Comparison of ENCODE assay signal across 8 cellular contexts in the genomic region with DNA sequence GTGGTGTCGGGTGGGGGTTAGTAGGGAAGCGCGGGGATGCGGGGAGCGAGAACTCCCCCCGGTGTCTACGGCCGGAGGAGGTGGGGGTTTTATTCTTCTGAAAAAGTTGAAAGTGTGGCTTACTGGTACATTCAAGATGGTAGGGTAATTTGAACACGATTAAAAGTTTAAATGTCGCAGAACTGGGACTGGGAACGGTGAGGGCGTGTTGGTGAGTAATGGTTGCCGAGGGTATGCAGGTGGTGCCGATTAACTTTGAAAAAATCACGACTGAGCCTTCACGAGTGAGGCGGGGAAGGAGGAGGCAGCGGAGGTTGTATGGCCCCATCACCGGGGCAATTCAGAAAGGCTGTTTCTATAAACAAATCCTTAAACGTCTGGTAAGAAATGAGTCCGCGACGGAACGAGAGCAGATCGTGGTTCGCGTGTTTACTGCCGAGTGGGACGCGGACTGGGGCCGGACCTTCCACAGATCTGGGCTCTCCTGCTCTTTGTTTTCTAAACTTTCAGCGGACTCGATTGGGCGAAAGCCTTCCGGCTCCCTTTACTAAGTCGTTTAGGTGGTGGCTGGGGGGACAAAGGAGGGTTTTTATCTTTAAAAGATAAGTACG. TPM values are rescaled to one million over a fixed set of nuclear protein-coding genes. Genes with fewer than 3 reads are reported as not detected.
DNase-seq lines count a peak whose midpoint lies in the region; ATAC-seq, FAIRE-seq and TF ChIP-seq lines count a peak whose summit lies in the region.

No MANE protein-coding gene starts in this region.

- no peaks in the 10 kb centered on the region for H3K9me3 Mint-ChIP-seq in activated CD8-positive, alpha-beta memory T cell treated with anti-CD3 and anti-CD28 coated beads, Interleukin-2, amount 10 ng/mL, durations not matched to agents 7 days and 5 days (ENCODE audit: low read depth)

- intact Hi-C loops in pancreas (cut with DNase I) = loop anchor here in 1 of 3 donors (10.0 kb wide), 1 partner anchor 126 kb away; no protein-coding TSS in a partner anchor

- peak overlapping the region; percentile 77 for H3K9ac ChIP-seq in fibroblast of lung (ENCODE audit: insufficient read depth, low read length)

- 4 to 9% methylated on average over 37 of the region's 37 CpGs for WGBS in pancreas, 2 donors

- H3K27ac ChIP-seq in HEK293 (ENCODE audit: extremely low read depth, low read depth, low read length) (peak overlapping the region; percentile 96), fibroblast of lung (ENCODE audit: insufficient read depth, low read length) (peak overlapping the region; percentile 84), pancreas (peak overlapping the region; percentile 54 to 95 (median 92))

- H3K4me3 Mint-ChIP-seq in activated CD8-positive, alpha-beta memory T cell treated with anti-CD3 and anti-CD28 coated beads, Interleukin-2, amount 10 ng/mL, durations not matched to agents 7 days and 5 days = peak overlapping the region; percentile 72

- TF ChIP-seq CTCF in HEK293 (tag by site-specific recombination; IDR thresholded peaks at IDR 0.05) (no peak), fibroblast of lung (conservative IDR thresholded peaks at IDR 0.05 in 1 of 2, IDR thresholded peaks at IDR 0.05 in 1 of 2; ENCODE audit: low read depth in 1 of 2, low read length in 2 of 2) (no peak), pancreas (IDR thresholded peaks at IDR 0.05) (no peak)

- H3K36me3 Mint-ChIP-seq in activated CD8-positive, alpha-beta memory T cell treated with anti-CD3 and anti-CD28 coated beads, Interleukin-2, amount 10 ng/mL, durations not matched to agents 7 days and 5 days = peaks cover 2% of the 10 kb centered on the region

- H3K4me1 ChIP-seq in HEK293 (ENCODE audit: control insufficient read depth, insufficient read depth, low read length) = peaks cover 34% of the 10 kb centered on the region
- H3K4me1 ChIP-seq in fibroblast of lung (ENCODE audit: control insufficient read depth, extremely low read depth, insufficient read depth, low read length) = peaks cover 9% of the 10 kb centered on the region
- peaks cover 7 to 16% (median 7%) of the 10 kb centered on the region in 3 donors for H3K4me1 ChIP-seq in pancreas

- no peaks in the 10 kb centered on the region for H3K9me3 ChIP-seq in HEK293 (ENCODE audit: control insufficient read depth, insufficient read depth, low read depth, low read length)
- H3K9me3 ChIP-seq in fibroblast of lung (ENCODE audit: control insufficient read depth, insufficient read depth, low read depth, low read length) = no peaks in the 10 kb centered on the region
- H3K9me3 ChIP-seq in pancreas = no peaks in the 10 kb centered on the region

- H3K27me3 Mint-ChIP-seq in activated CD8-positive, alpha-beta memory T cell treated with anti-CD3 and anti-CD28 coated beads, Interleukin-2, amount 10 ng/mL, durations not matched to agents 7 days and 5 days = peaks cover 51% of the 10 kb centered on the region

- H3K4me1 Mint-ChIP-seq in activated CD8-positive, alpha-beta memory T cell treated with anti-CD3 and anti-CD28 coated beads, Interleukin-2, amount 10 ng/mL, durations not matched to agents 7 days and 5 days = peaks cover 28% of the 10 kb centered on the region

- POLR2A ChIA-PET in HEK293 (lab: Yijun Ruan, JAX) = interaction anchor here (0.5 to 1.3 kb wide), 3 partner anchors 9 to 408 kb away, joined by 3 read pairs; no protein-coding TSS in a partner anchor

- peak overlapping the region; percentile 76 for H3K4me2 ChIP-seq in fibroblast of lung (ENCODE audit: extremely low read depth, insufficient read depth, low read length)

- H3K27ac Mint-ChIP-seq in activated CD8-positive, alpha-beta memory T cell treated with anti-CD3 and anti-CD28 coated beads, Interleukin-2, amount 10 ng/mL, durations not matched to agents 7 days and 5 days = peak overlapping the region; percentile 79

- no peak for DNase-seq in activated CD8-positive, alpha-beta memory T cell treated with anti-CD3 and anti-CD28 coated beads, Interleukin-2, amount 10 ng/mL, durations not matched to agents 7 days and 5 days
- DNase-seq in fibroblast of lung (ENCODE audit: low read depth in 2 of 2) (peak; percentile 39 to 51), pancreas (peak in 3 of 6 donors; percentile 27 to 49 (median 35)), inferior parietal cortex (ENCODE audit: extremely low spot score) (no peak)

- FAIRE-seq in pancreas (lab: Jason Lieb, UNC) = no peak

- H3K4me3 ChIP-seq in HEK293 (ENCODE audit: low read depth, low read length) = peak overlapping the region; percentile 91
- H3K4me3 ChIP-seq in fibroblast of lung (replicated peaks in 1 of 4; ENCODE audit: control extremely low read depth in 1 of 4, insufficient read depth in 1 of 4, low read depth in 3 of 4, low read length in 4 of 4) = peak overlapping the region; percentile 86 to 92 (median 88)
- H3K4me3 ChIP-seq in pancreas = peak overlapping the region; percentile 63 to 96 (median 83)

- no peaks in the 10 kb centered on the region for H3K27me3 ChIP-seq in fibroblast of lung (ENCODE audit: control insufficient read depth, insufficient read depth, low read length)
- H3K27me3 ChIP-seq in pancreas = no peaks in the 10 kb centered on the region

- H3K36me3 ChIP-seq in HEK293 (ENCODE audit: control insufficient read depth in 2 of 2, insufficient read depth in 1 of 2, low read length in 2 of 2) = no peaks in the 10 kb centered on the region
- no peaks in the 10 kb centered on the region for H3K36me3 ChIP-seq in fibroblast of lung (ENCODE audit: control insufficient read depth, insufficient read depth, low read length)
- no peaks in the 10 kb centered on the region for H3K36me3 ChIP-seq in pancreas

- CTCF ChIA-PET in HEK293 (lab: Yijun Ruan, JAX) = interaction anchor here (0.6 to 3.4 kb wide), 5 partner anchors 10 to 252 kb away, joined by 3 to 24 read pairs (median 3); no protein-coding TSS in a partner anchor
- CTCF ChIA-PET in activated CD8-positive, alpha-beta memory T cell treated with anti-CD3 and anti-CD28 coated beads, Interleukin-2, amount 10 ng/mL, durations not matched to agents 7 days and 5 days (lab: Charles Lee) = interaction anchor here (0.6 to 1.6 kb wide), 4 partner anchors 9 to 200 kb away, joined by 3 to 4 read pairs (median 3); no protein-coding TSS in a partner anchor

- ATAC-seq in activated CD8-positive, alpha-beta memory T cell treated with anti-CD3 and anti-CD28 coated beads, Interleukin-2, amount 10 ng/mL, durations not matched to agents 7 days and 5 days = no peak
- ATAC-seq in pancreas (peak in 2 of 4 donors; percentile 0 to 7), GM21381 (IDR thresholded peaks at IDR 0.05; ENCODE audit: unreplicated experiment) (no peak), HG03469 (IDR thresholded peaks at IDR 0.05; ENCODE audit: unreplicated experiment) (no peak), GM18861 (IDR thresholded peaks at IDR 0.05; ENCODE audit: unreplicated experiment) (no peak)

- peak overlapping the region; percentile 42 for H2AFZ ChIP-seq in fibroblast of lung (ENCODE audit: low read length)

- no peaks in the 10 kb centered on the region for H4K20me1 ChIP-seq in fibroblast of lung (ENCODE audit: control insufficient read depth, extremely low read depth, insufficient read depth, low read length)

- peaks cover 65% of the 10 kb centered on the region for H3K79me2 ChIP-seq in fibroblast of lung (ENCODE audit: control insufficient read depth, insufficient read depth, low read length)

TF ChIP-seq in HEK293, 187 proteins besides CTCF, POLR2A, EP300 and RAD21 (continues in another document):
- TF ChIP-seq ZFHX2 (tag by site-specific recombination; conservative IDR thresholded peaks at IDR 0.05) (no peak), ZNF549 (tag by site-specific recombination; IDR thresholded peaks at IDR 0.05) (no peak), ZNF792 (tag by site-specific recombination; IDR thresholded peaks at IDR 0.05) (peak; percentile 99), ZNF660 (tag by site-specific recombination; IDR thresholded peaks at IDR 0.05) (no peak), ZNF664 (tag by site-specific recombination; IDR thresholded peaks at IDR 0.05) (no peak), ZNF133 (tag by site-specific recombination; IDR thresholded peaks at IDR 0.05) (no peak), ZFP3 (tag by site-specific recombination; IDR thresholded peaks at IDR 0.05; ENCODE audit: low read depth) (no peak), FEZF1 (tag by site-specific recombination; IDR thresholded peaks at IDR 0.05) (no peak), ZNF747 (tag by site-specific recombination; IDR thresholded peaks at IDR 0.05) (no peak), ZBTB17 (tag by site-specific recombination; IDR thresholded peaks at IDR 0.05) (peak; percentile 82), KLF8 (tag by site-specific recombination; IDR thresholded peaks at IDR 0.05) (no peak)
- TF ChIP-seq, protein P1, sequence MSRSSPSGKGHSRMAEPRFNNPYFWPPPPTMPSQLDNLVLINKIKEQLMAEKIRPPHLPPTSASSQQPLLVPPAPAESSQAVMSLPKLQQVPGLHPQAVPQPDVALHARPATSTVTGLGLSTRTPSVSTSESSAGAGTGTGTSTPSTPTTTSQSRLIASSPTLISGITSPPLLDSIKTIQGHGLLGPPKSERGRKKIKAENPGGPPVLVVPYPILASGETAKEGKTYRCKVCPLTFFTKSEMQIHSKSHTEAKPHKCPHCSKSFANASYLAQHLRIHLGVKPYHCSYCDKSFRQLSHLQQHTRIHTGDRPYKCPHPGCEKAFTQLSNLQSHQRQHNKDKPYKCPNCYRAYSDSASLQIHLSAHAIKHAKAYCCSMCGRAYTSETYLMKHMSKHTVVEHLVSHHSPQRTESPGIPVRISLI (tag by site-specific recombination; IDR thresholded peaks at IDR 0.05) = peak; percentile 42; the same call in 1 of the 2 replicates
- TF ChIP-seq, protein P2, sequence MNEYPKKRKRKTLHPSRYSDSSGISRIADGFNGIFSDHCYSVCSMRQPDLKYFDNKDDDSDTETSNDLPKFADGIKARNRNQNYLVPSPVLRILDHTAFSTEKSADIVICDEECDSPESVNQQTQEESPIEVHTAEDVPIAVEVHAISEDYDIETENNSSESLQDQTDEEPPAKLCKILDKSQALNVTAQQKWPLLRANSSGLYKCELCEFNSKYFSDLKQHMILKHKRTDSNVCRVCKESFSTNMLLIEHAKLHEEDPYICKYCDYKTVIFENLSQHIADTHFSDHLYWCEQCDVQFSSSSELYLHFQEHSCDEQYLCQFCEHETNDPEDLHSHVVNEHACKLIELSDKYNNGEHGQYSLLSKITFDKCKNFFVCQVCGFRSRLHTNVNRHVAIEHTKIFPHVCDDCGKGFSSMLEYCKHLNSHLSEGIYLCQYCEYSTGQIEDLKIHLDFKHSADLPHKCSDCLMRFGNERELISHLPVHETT (tag by site-specific recombination; IDR thresholded peaks at IDR 0.05) = peak; percentile 29; the same call in 1 of the 2 replicates

RNA-seq across cellular contexts. Expression of a gene that starts 2.6 kb away (rescaled TPM):
- 1 to 10 TPM; 6.2 to 7.0 TPM for total RNA-seq in activated CD8-positive, alpha-beta memory T cell treated with anti-CD3 and anti-CD28 coated beads, Interleukin-2, amount 10 ng/mL, durations not matched to agents 7 days and 5 days
- total RNA-seq in fibroblast of lung (16.7 and 28.6 TPM in 2 replicates), pancreas (10 to 100 TPM; 29.9 to 50.3 (median 36.7) TPM)
- polyA plus RNA-seq in fibroblast of lung (12.8 and 14.6 TPM in 2 replicates), pancreas (1 to 10 TPM; 8.1 to 8.8 TPM)
- 16.0 and 27.0 TPM in 2 replicates for polyA plus RNA-seq in fibroblast of lung (2012)
- 123 and 128 TPM in 2 replicates for polyA minus RNA-seq in fibroblast of lung (ENCODE audit: low replicate concordance)

Comparison
In these comparisons a context has a peak if more than half of its experiments do, and no peak if none do; other contexts are left out.
1. DNase-seq: peak in fibroblast of lung (2 of 2); none in activated CD8-positive, alpha-beta memory T cell treated with anti-CD3 and anti-CD28 coated beads, Interleukin-2, amount 10 ng/mL, durations not matched to agents 7 days and 5 days (single experiment) and inferior parietal cortex (single experiment).
2. Peak in every context shown above with its lines, with median percentiles within 50 percentile points of each other: H3K27ac ChIP-seq and H3K4me3 ChIP-seq.